In genomic region chr5:134758504-134759341, GRCh38 we compare ENCODE assay signal across 8 cellular contexts. TPM values are rescaled to one million over a fixed set of nuclear protein-coding genes. Genes with fewer than 3 reads are reported as not detected.
DNase-seq lines count a peak whose midpoint lies in the region; ATAC-seq and TF ChIP-seq lines count a peak whose summit lies in the region.

Gene DDX46 (plus strand): TSS chr5:134758779. CDS start chr5:134758939, 160 bp downstream.

- ATAC-seq in GM21528 (IDR thresholded peaks at IDR 0.05; ENCODE audit: low FRiP score, unreplicated experiment), result peak; percentile 96

- H3K4me3 ChIP-seq in epithelial cell of esophagus (ENCODE audit: low read length) (peak within 1 kb of the TSS; percentile 94), mucosa of rectum (ENCODE audit: low read length in 2 of 2) (peak within 1 kb of the TSS; percentile 89 to 98)

- H3K36me3 Mint-ChIP-seq in IgD-negative memory B cell, result peaks cover under 1% of the 10 kb centered on the region

- H3K27me3 Mint-ChIP-seq in IgD-negative memory B cell, result no peaks in the 10 kb centered on the region

- no peaks in the 10 kb centered on the region for H3K9me3 ChIP-seq in mucosa of rectum (ENCODE audit: control insufficient read depth in 2 of 2, low read length in 2 of 2)

- H3K4me1 ChIP-seq in mucosa of rectum (ENCODE audit: control insufficient read depth in 2 of 2, insufficient read depth in 2 of 2, low read length in 2 of 2), result peaks cover 7 to 9% of the 10 kb centered on the region in 2 donors

- no peaks in the 10 kb centered on the region for H3K27me3 ChIP-seq in mucosa of rectum (ENCODE audit: control insufficient read depth in 2 of 2, insufficient read depth in 2 of 2, low read length in 2 of 2)

- H3K9ac ChIP-seq in mucosa of rectum (ENCODE audit: low read depth in 1 of 2, low read length in 2 of 2), result peak within 1 kb of the TSS; percentile 77 to 89

- TF ChIP-seq CTCF in epithelial cell of esophagus (IDR thresholded peaks at IDR 0.05; ENCODE audit: insufficient read depth, low read depth, low read length, missing control alignments), result peak; percentile 71

- H3K9me3 Mint-ChIP-seq in IgD-negative memory B cell, result no peaks in the 10 kb centered on the region

- H3K27ac Mint-ChIP-seq in IgD-negative memory B cell, result peak within 1 kb of the TSS; percentile 91 to 99 (median 96)

- peaks cover 30 to 32% (median 30%) of the 10 kb centered on the region in 3 donors for H3K4me1 Mint-ChIP-seq in IgD-negative memory B cell

- H3K36me3 ChIP-seq in mucosa of rectum (ENCODE audit: control insufficient read depth in 2 of 2, insufficient read depth in 2 of 2, low read length in 2 of 2), result peaks cover under 1% of the 10 kb centered on the region in 2 donors

- DNase-seq in DMS153 (lab: John Stamatoyannopoulos, UW) (peak; percentile 70), OCI-M1 (lab: John Stamatoyannopoulos, UW) (peak; percentile 97), activated T-cell treated with anti-CD3 and anti-CD28 coated beads for 4 hours (peak; percentile 91), epithelial cell of esophagus (ENCODE audit: low read depth) (peak; percentile 97)
- peak; percentile 97 for DNase-seq in stimulated activated CD8-positive, alpha-beta memory T cell treated with anti-CD3 and anti-CD28 coated beads, Interleukin-4, amount 100 ng/mL, for 48 hours

- peak within 1 kb of the TSS; percentile 99 to 100 (median 100) for H3K4me3 Mint-ChIP-seq in IgD-negative memory B cell

- peak within 1 kb of the TSS; percentile 30 to 65 for H3K27ac ChIP-seq in mucosa of rectum (ENCODE audit: low read depth in 2 of 2, low read length in 2 of 2)

RNA-seq across cellular contexts. Expression of gene DDX46, which starts in this region (rescaled TPM):
- 24.2 TPM for polyA plus RNA-seq in IgD-negative memory B cell

Comparison
In these comparisons a context has a peak if more than half of its experiments do, and no peak if none do; other contexts are left out.
1. Peak in every context shown above with its lines: DNase-seq, ATAC-seq, H3K4me3 ChIP-seq and H3K27ac ChIP-seq.